In genomic region chr12:685388-685787, GRCh38 we compare ENCODE assay signal across 9 cellular contexts. TPM values are rescaled to one million over a fixed set of nuclear protein-coding genes. Genes with fewer than 3 reads are reported as not detected.
DNase-seq lines count a peak whose midpoint lies in the region; ATAC-seq and TF ChIP-seq lines count a peak whose summit lies in the region.
"Had no signal": no experiment of that assay in that cellular context is flagged by ENCODE, and none has a peak within 500 bp of the region (broad histone marks: within the 10 kb centered on the region; RNA-seq: fewer than 3 reads in every experiment).

No MANE protein-coding gene starts in this region.

- peak overlapping the region; percentile 39 for H3K4me3 Mint-ChIP-seq in CD4-positive, alpha-beta T cell

- H3K9me3 ChIP-seq in CD4-positive, alpha-beta T cell (ENCODE audit: control insufficient read depth, low read length), result no peaks in the 10 kb centered on the region
- H3K9me3 ChIP-seq in ascending aorta, result no peaks in the 10 kb centered on the region
- H3K9me3 ChIP-seq: heart right ventricle had no signal

- CTCF ChIA-PET in CD4-positive, alpha-beta T cell (lab: Charles Lee), result interaction anchor here (0.6 to 2.3 kb wide), 8 partner anchors 13 to 130 kb away, joined by 3 to 31 read pairs (median 3); partner anchors contain the start of gene WNK1

- peak; percentile 70 to 90 (median 76) for DNase-seq in CD4-positive, alpha-beta T cell
- peak; percentile 18 for DNase-seq in Kasumi-1 (lab: John Stamatoyannopoulos, UW)
- DNase-seq in activated CD4-positive, alpha-beta T cell treated with anti-CD3 and anti-CD28 coated beads, Interleukin-2, amount 50 U/mL, for 4 hours, result peak; percentile 69 to 74
- peak; percentile 68 for DNase-seq in fibroblast of pulmonary artery (ENCODE audit: low read depth)
- DNase-seq in stimulated activated CD8-positive, alpha-beta memory T cell treated with anti-CD3 and anti-CD28 coated beads, Interleukin-15, amount 100 ng/mL, for 48 hours (ENCODE audit: low read depth in 2 of 2), result peak; percentile 58 to 63
- no peak for DNase-seq in ascending aorta (ENCODE audit: low spot score in 2 of 2)
- DNase-seq in SW 1271 (lab: John Stamatoyannopoulos, UW), result no peak
- DNase-seq: heart right ventricle had no signal

- H3K9me3 Mint-ChIP-seq in CD4-positive, alpha-beta T cell, result no peaks in the 10 kb centered on the region

- no peaks in the 10 kb centered on the region for H3K36me3 Mint-ChIP-seq in CD4-positive, alpha-beta T cell (ENCODE audit: low read depth)

- peak; percentile 92 for ATAC-seq in CD4-positive, alpha-beta T cell (ENCODE audit: poor library complexity)
- peak; percentile 59 for ATAC-seq in GM21367 (IDR thresholded peaks at IDR 0.05; ENCODE audit: unreplicated experiment)

- peak overlapping the region; percentile 75 for H3K27ac ChIP-seq in CD4-positive, alpha-beta T cell (ENCODE audit: low read depth, low read length)
- no peak overlapping the region for H3K27ac ChIP-seq in ascending aorta

- H3K27me3 Mint-ChIP-seq in CD4-positive, alpha-beta T cell, result no peaks in the 10 kb centered on the region

- no peaks in the 10 kb centered on the region for H3K27me3 ChIP-seq in CD4-positive, alpha-beta T cell (ENCODE audit: control insufficient read depth, insufficient read depth, low read length)
- no peaks in the 10 kb centered on the region for H3K27me3 ChIP-seq in ascending aorta
- H3K27me3 ChIP-seq: heart right ventricle had no signal

- intact Hi-C loops in CD4-positive, alpha-beta T cell (cut with DNase I, micrococcal nuclease), result loop anchor here (1.0 to 5.0 kb wide), 5 partner anchors 11 to 67 kb away; partner anchors contain the start of gene WNK1 (in 1 of the 2)
- intact Hi-C loops in ascending aorta (cut with DNase I), result no loop called here

- no peaks in the 10 kb centered on the region for H3K4me1 ChIP-seq in ascending aorta

- H3K4me1 Mint-ChIP-seq in CD4-positive, alpha-beta T cell (ENCODE audit: low read depth), result peaks cover 60% of the 10 kb centered on the region

- no peak for TF ChIP-seq CTCF in CD4-positive, alpha-beta T cell (IDR thresholded peaks at IDR 0.05)
- TF ChIP-seq CTCF in fibroblast of pulmonary artery (IDR thresholded peaks at IDR 0.05; ENCODE audit: low read length, missing control alignments), result no peak
- no peak for TF ChIP-seq CTCF in ascending aorta (IDR thresholded peaks at IDR 0.05)

- H3K4me3 ChIP-seq in fibroblast of pulmonary artery (replicated peaks; ENCODE audit: low read depth, low read length) (no peak overlapping the region), ascending aorta (no peak overlapping the region)
- H3K4me3 ChIP-seq: heart right ventricle had no signal

- H3K27ac Mint-ChIP-seq in CD4-positive, alpha-beta T cell, result peak overlapping the region; percentile 91

- H3K36me3 ChIP-seq in ascending aorta, result no peaks in the 10 kb centered on the region
- H3K36me3 ChIP-seq: heart right ventricle had no signal

- POLR2A ChIA-PET in CD4-positive, alpha-beta T cell (lab: Charles Lee), result interaction anchor here (0.7 to 2.9 kb wide), 21 partner anchors 8 to 264 kb away, joined by 3 to 67 read pairs (median 5); partner anchors contain the start of genes NINJ2, RAD52 and WNK1

RNA-seq across cellular contexts. Expression of gene NINJ2, which starts 22.1 kb away (rescaled TPM):
- total RNA-seq in CD4-positive, alpha-beta T cell, result 1 to 10 TPM; 1.1 to 3.4 TPM
- 24.1 TPM for total RNA-seq in ascending aorta

Comparison
In these comparisons a context has a peak if more than half of its experiments do, and no peak if none do; other contexts are left out.
1. DNase-seq: peak in CD4-positive, alpha-beta T cell (10 of 10), Kasumi-1 (2 of 2), activated CD4-positive, alpha-beta T cell treated with anti-CD3 and anti-CD28 coated beads, Interleukin-2, amount 50 U/mL, for 4 hours (2 of 2), fibroblast of pulmonary artery (single experiment) and stimulated activated CD8-positive, alpha-beta memory T cell treated with anti-CD3 and anti-CD28 coated beads, Interleukin-15, amount 100 ng/mL, for 48 hours (2 of 2); none in ascending aorta (0 of 2) and SW 1271 (0 of 2).